25 cellular contexts compared by ENCODE assay signal in the genomic region with DNA sequence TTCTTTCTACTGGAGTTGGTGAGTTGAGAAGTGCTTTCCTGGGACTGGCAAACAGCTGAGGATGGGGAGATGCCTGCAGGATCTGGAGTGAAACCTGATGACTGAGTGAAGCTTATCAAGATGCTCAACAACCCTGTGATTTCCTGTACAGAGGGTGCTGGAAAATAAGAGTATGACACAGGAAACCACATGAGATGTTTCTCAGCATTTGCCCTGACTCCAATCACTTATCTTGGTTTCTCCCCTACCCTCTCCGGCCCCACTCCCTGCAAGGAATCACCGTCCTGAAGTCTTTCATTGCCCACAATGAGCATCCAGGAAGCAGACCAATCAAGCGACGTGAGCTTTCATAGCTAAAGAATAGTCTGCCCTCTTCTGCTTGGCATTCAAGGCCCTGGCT. TPM values are rescaled to one million over a fixed set of nuclear protein-coding genes. Genes with fewer than 3 reads are reported as not detected.
DNase-seq lines count a peak whose midpoint lies in the region; ATAC-seq and TF ChIP-seq lines count a peak whose summit lies in the region.
"Had no signal": no experiment of that assay in that cellular context is flagged by ENCODE, and none has a peak within 500 bp of the region (broad histone marks: within the 10 kb centered on the region; RNA-seq: fewer than 3 reads in every experiment).

A gene (minus strand): TSS at position 89 of the 400 bp plus-strand sequence. CDS start 4,315 bp downstream, outside the sequence.

- H3K27ac Mint-ChIP-seq in activated CD4-positive, alpha-beta T cell treated with anti-CD3 and anti-CD28 coated beads for 36 hours = peak within 1 kb of the TSS; percentile 20
- peak within 1 kb of the TSS; percentile 57 for H3K27ac Mint-ChIP-seq in T-helper 17 cell
- no peak within 1 kb of the TSS for H3K27ac Mint-ChIP-seq in CD4-positive, alpha-beta T cell
- H3K27ac Mint-ChIP-seq: B cell, nephron had no signal

- no peaks in the 10 kb centered on the region for H3K9me3 Mint-ChIP-seq in activated CD4-positive, alpha-beta T cell treated with anti-CD3 and anti-CD28 coated beads for 36 hours (ENCODE audit: low read depth)
- no peaks in the 10 kb centered on the region for H3K9me3 Mint-ChIP-seq in CD4-positive, alpha-beta T cell

- H3K27ac ChIP-seq in BLaER1 = no peak within 1 kb of the TSS
- H3K27ac ChIP-seq in CD4-positive, alpha-beta T cell (ENCODE audit: low read depth, low read length) = no peak within 1 kb of the TSS
- H3K27ac ChIP-seq: 22Rv1, epithelial cell of prostate, parathyroid adenoma, sigmoid colon, upper lobe of right lung, VCaP had no signal

- no peaks in the 10 kb centered on the region for H3K36me3 Mint-ChIP-seq in activated CD4-positive, alpha-beta T cell treated with anti-CD3 and anti-CD28 coated beads for 36 hours (ENCODE audit: low read depth)
- no peaks in the 10 kb centered on the region for H3K36me3 Mint-ChIP-seq in T-helper 17 cell (ENCODE audit: low read depth)
- H3K36me3 Mint-ChIP-seq in CD4-positive, alpha-beta T cell (ENCODE audit: low read depth) = no peaks in the 10 kb centered on the region

- no peak within 1 kb of the TSS for H3K4me3 Mint-ChIP-seq in activated CD4-positive, alpha-beta T cell treated with anti-CD3 and anti-CD28 coated beads for 36 hours
- peak within 1 kb of the TSS; percentile 52 for H3K4me3 Mint-ChIP-seq in T-helper 17 cell
- H3K4me3 Mint-ChIP-seq in CD4-positive, alpha-beta T cell = no peak within 1 kb of the TSS
- H3K4me3 Mint-ChIP-seq: B cell, nephron had no signal

- no peaks in the 10 kb centered on the region for H3K27me3 ChIP-seq in BLaER1
- H3K27me3 ChIP-seq in CD4-positive, alpha-beta T cell (ENCODE audit: control insufficient read depth, insufficient read depth, low read length) = no peaks in the 10 kb centered on the region
- H3K27me3 ChIP-seq: sigmoid colon, upper lobe of right lung had no signal

- H3K4me3 ChIP-seq in BLaER1 (no peak within 1 kb of the TSS), choroid plexus epithelial cell (ENCODE audit: low read depth, low read length) (no peak within 1 kb of the TSS)
- H3K4me3 ChIP-seq: sigmoid colon, upper lobe of right lung had no signal

- peaks cover 19% of the 10 kb centered on the region for H3K4me1 Mint-ChIP-seq in activated CD4-positive, alpha-beta T cell treated with anti-CD3 and anti-CD28 coated beads for 36 hours
- H3K4me1 Mint-ChIP-seq in T-helper 17 cell = peaks cover 20% of the 10 kb centered on the region
- peaks cover 24% of the 10 kb centered on the region for H3K4me1 Mint-ChIP-seq in CD4-positive, alpha-beta T cell (ENCODE audit: low read depth)
- H3K4me1 Mint-ChIP-seq: B cell, nephron had no signal

- peak; percentile 91 for ATAC-seq in activated CD4-positive, alpha-beta T cell treated with anti-CD3 and anti-CD28 coated beads for 36 hours
- peak; percentile 41 for ATAC-seq in T-helper 17 cell
- ATAC-seq in GM21390 (IDR thresholded peaks at IDR 0.05; ENCODE audit: unreplicated experiment) = no peak
- no peak for ATAC-seq in CD4-positive, alpha-beta T cell (ENCODE audit: poor library complexity)
- ATAC-seq: Right ventricle myocardium inferior had no signal

- no peaks in the 10 kb centered on the region for H3K9me3 ChIP-seq in BLaER1
- H3K9me3 ChIP-seq in T-helper 17 cell (ENCODE audit: control insufficient read depth, low read length, poor library complexity, severe bottlenecking) = no peaks in the 10 kb centered on the region
- no peaks in the 10 kb centered on the region for H3K9me3 ChIP-seq in CD4-positive, alpha-beta T cell (ENCODE audit: control insufficient read depth, low read length)
- H3K9me3 ChIP-seq: sigmoid colon, upper lobe of right lung had no signal

- H3K9ac ChIP-seq in BLaER1 = no peak within 1 kb of the TSS
- H3K9ac ChIP-seq: parathyroid adenoma had no signal

- no peak for TF ChIP-seq CTCF in choroid plexus epithelial cell (conservative IDR thresholded peaks at IDR 0.05; ENCODE audit: low read depth, low read length)
- no peak for TF ChIP-seq CTCF in CD4-positive, alpha-beta T cell (IDR thresholded peaks at IDR 0.05)

- CTCF ChIA-PET in activated CD4-positive, alpha-beta T cell treated with anti-CD3 and anti-CD28 coated beads for 36 hours (lab: Charles Lee) = interaction anchor here (0.6 to 3.6 kb wide), 5 partner anchors 11 to 505 kb away, joined by 3 to 24 read pairs (median 4); no protein-coding TSS in a partner anchor
- CTCF ChIA-PET in CD4-positive, alpha-beta T cell (lab: Charles Lee) = interaction anchor here (1.6 to 1.7 kb wide), 2 partner anchors 8 to 10 kb away, joined by 4 read pairs; no protein-coding TSS in a partner anchor

- no peaks in the 10 kb centered on the region for H3K36me3 ChIP-seq in BLaER1
- H3K36me3 ChIP-seq: sigmoid colon, upper lobe of right lung had no signal

- peaks cover 33% of the 10 kb centered on the region for H3K4me1 ChIP-seq in BLaER1
- H3K4me1 ChIP-seq: parathyroid adenoma, sigmoid colon, upper lobe of right lung had no signal

- DNase-seq in activated CD4-positive, alpha-beta T cell treated with anti-CD3 and anti-CD28 coated beads for 36 hours = peak; percentile 52
- no peak for DNase-seq in activated CD4-positive, alpha-beta T cell treated with anti-CD3 and anti-CD28 coated beads for 1 hour
- no peak for DNase-seq in T-helper 17 cell
- peak; percentile 5 for DNase-seq in choroid plexus epithelial cell (ENCODE audit: low read depth)
- no peak for DNase-seq in NK-92 (lab: John Stamatoyannopoulos, UW; ENCODE audit: unreplicated experiment)
- DNase-seq in CD4-positive, alpha-beta T cell = no peak
- DNase-seq: GF-D8, H7, mesenchymal stem cell, NCI-H526, sigmoid colon, SW 1271, upper lobe of right lung had no signal

- no peaks in the 10 kb centered on the region for H4K20me1 ChIP-seq in BLaER1

- H3K27me3 Mint-ChIP-seq in activated CD4-positive, alpha-beta T cell treated with anti-CD3 and anti-CD28 coated beads for 36 hours = peaks cover 15% of the 10 kb centered on the region
- no peaks in the 10 kb centered on the region for H3K27me3 Mint-ChIP-seq in T-helper 17 cell
- H3K27me3 Mint-ChIP-seq in CD4-positive, alpha-beta T cell = peaks cover 8% of the 10 kb centered on the region

- H3K4me2 ChIP-seq in BLaER1 = peak within 1 kb of the TSS; percentile 55

- POLR2A ChIA-PET in activated CD4-positive, alpha-beta T cell treated with anti-CD3 and anti-CD28 coated beads for 36 hours (lab: Charles Lee) = no interaction called here
- POLR2A ChIA-PET in CD4-positive, alpha-beta T cell (lab: Charles Lee) = interaction anchor here (1.0 kb wide), 1 partner anchor 21 kb away, joined by 3 read pairs; no protein-coding TSS in a partner anchor

- intact Hi-C loops in activated CD4-positive, alpha-beta T cell treated with anti-CD3 and anti-CD28 coated beads for 36 hours (cut with DNase I, micrococcal nuclease) = loop anchor here in 1 of 2 experiments (1.0 kb wide), 1 partner anchor 382 kb away; no protein-coding TSS in a partner anchor
- intact Hi-C loops in CD4-positive, alpha-beta T cell (cut with DNase I, micrococcal nuclease) = no loop called here

RNA-seq across cellular contexts. Expression of the gene that starts here (rescaled TPM):
- total RNA-seq in activated CD4-positive, alpha-beta T cell treated with anti-CD3 and anti-CD28 coated beads for 36 hours = not detected
- not detected for total RNA-seq in T-helper 17 cell
- total RNA-seq in CD4-positive, alpha-beta T cell = not detected
- total RNA-seq: B cell, dermis microvascular lymphatic vessel endothelial cell, frontal cortex, H7, LHCN-M2, Right ventricle myocardium inferior, sigmoid colon, upper lobe of right lung had no signal

Comparison
In these comparisons a context has a peak if more than half of its experiments do, and no peak if none do; other contexts are left out.
1. Peak in DNase-seq and ATAC-seq in activated CD4-positive, alpha-beta T cell treated with anti-CD3 and anti-CD28 coated beads for 36 hours; RNA of the gene not detected or under 1 TPM.
2. Peak in ATAC-seq in T-helper 17 cell; RNA of the gene not detected or under 1 TPM.